19 cellular contexts compared by ENCODE assay signal in the genomic region with DNA sequence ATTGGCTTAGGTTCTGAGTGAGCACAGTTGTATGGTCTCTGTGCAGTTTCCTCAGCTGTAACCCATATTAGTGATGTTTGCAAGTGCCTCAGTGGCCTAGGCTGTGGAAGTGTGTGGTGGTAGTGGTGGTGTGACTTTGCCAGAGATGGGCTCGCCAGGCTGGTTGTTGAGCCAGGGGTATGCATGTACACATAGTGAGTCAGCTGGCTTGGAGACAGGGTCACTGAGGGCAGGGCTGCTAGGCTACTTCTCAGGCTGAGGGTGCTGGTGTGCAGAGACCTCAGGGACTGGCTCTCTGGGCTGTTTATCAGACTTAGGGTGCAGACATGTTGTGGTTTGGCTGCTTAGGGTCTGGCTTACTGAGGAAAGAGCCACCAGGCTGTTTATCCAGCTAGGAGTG. TPM values are rescaled to one million over a fixed set of nuclear protein-coding genes. Genes with fewer than 3 reads are reported as not detected.
DNase-seq lines count a peak whose midpoint lies in the region; ATAC-seq and TF ChIP-seq lines count a peak whose summit lies in the region.
"Had no signal": no experiment of that assay in that cellular context is flagged by ENCODE, and none has a peak within 500 bp of the region (broad histone marks: within the 10 kb centered on the region; RNA-seq: fewer than 3 reads in every experiment).

No MANE protein-coding gene starts in this region.

- H3K4ac ChIP-seq in mesendoderm (ENCODE audit: low read depth, low read length) = no peak overlapping the region

- H3K4me2 ChIP-seq in mesendoderm (ENCODE audit: low read length) (no peak overlapping the region), Karpas-422 (ENCODE audit: low read depth, low read length, poor library complexity, severe bottlenecking) (no peak overlapping the region)
- H3K4me2 ChIP-seq: BLaER1 had no signal

- H3K4me1 ChIP-seq in breast epithelium (no peaks in the 10 kb centered on the region), endodermal cell (ENCODE audit: control insufficient read depth, insufficient read depth, low read length) (peaks cover 9% of the 10 kb centered on the region), mesendoderm (ENCODE audit: control insufficient read depth, low read depth, low read length) (peaks cover 8% of the 10 kb centered on the region), Karpas-422 (ENCODE audit: low read length) (no peaks in the 10 kb centered on the region)
- H3K4me1 ChIP-seq: BLaER1 had no signal

- no peaks in the 10 kb centered on the region for H3K27me3 ChIP-seq in breast epithelium
- H3K27me3 ChIP-seq in endodermal cell (ENCODE audit: control insufficient read depth, insufficient read depth, low read length, poor library complexity, severe bottlenecking) = no peaks in the 10 kb centered on the region
- no peaks in the 10 kb centered on the region for H3K27me3 ChIP-seq in mesendoderm (ENCODE audit: insufficient read depth, low read length, poor library complexity)
- H3K27me3 ChIP-seq in Karpas-422 (ENCODE audit: low read length) = no peaks in the 10 kb centered on the region
- H3K27me3 ChIP-seq: BLaER1 had no signal

- H2BK15ac ChIP-seq in mesendoderm (replicated peaks; ENCODE audit: low read depth) = no peak overlapping the region

- no peak overlapping the region for H3K9ac ChIP-seq in endodermal cell (ENCODE audit: extremely low read depth, low read length, poor library complexity, severe bottlenecking)
- no peak overlapping the region for H3K9ac ChIP-seq in mesendoderm (ENCODE audit: low read length)
- no peak overlapping the region for H3K9ac ChIP-seq in Karpas-422 (ENCODE audit: low read length)
- H3K9ac ChIP-seq: BLaER1 had no signal

- peak overlapping the region; percentile 30 for H3K56ac ChIP-seq in mesendoderm (ENCODE audit: low read length)

- no peak overlapping the region for H2AFZ ChIP-seq in Karpas-422 (ENCODE audit: low read length)

- H4K5ac ChIP-seq in mesendoderm (ENCODE audit: low read length) = no peak overlapping the region

- H3K4me3 ChIP-seq in breast epithelium (no peak overlapping the region), endodermal cell (ENCODE audit: low read length) (no peak overlapping the region), mesendoderm (ENCODE audit: low read length) (no peak overlapping the region), Karpas-422 (ENCODE audit: low read length) (no peak overlapping the region)
- H3K4me3 ChIP-seq: BLaER1 had no signal

- POLR2A ChIA-PET in MCF 10A (lab: Yijun Ruan, JAX) = interaction anchor here (0.6 kb wide), 1 partner anchor 325 kb away, joined by 5 read pairs; no protein-coding TSS in a partner anchor

- H4K20me1 ChIP-seq in Karpas-422 (ENCODE audit: insufficient read depth, low read depth, low read length) = no peaks in the 10 kb centered on the region
- H4K20me1 ChIP-seq: BLaER1 had no signal

- peaks cover 6% of the 10 kb centered on the region for H3K79me1 ChIP-seq in mesendoderm (ENCODE audit: low read length)

- intact Hi-C loops in MCF 10A (cut with micrococcal nuclease) (no loop called here), breast epithelium (cut with DNase I; ENCODE audit: low total_unique reads) (no loop called here)

- ATAC-seq in stimulated activated naive CD8-positive, alpha-beta T cell treated with anti-CD3 and anti-CD28 coated beads, Interleukin-15, amount 100 ng/mL, for 72 hours = no peak
- ATAC-seq: CD8-positive, alpha-beta T cell; HCT116 had no signal

- no peak overlapping the region for H2BK120ac ChIP-seq in mesendoderm (ENCODE audit: low read depth, low read length)

- H3K9me3 Mint-ChIP-seq in MCF 10A (ENCODE audit: unreplicated experiment) (no peaks in the 10 kb centered on the region), endodermal cell (peaks cover 5% of the 10 kb centered on the region)
- no peaks in the 10 kb centered on the region for H3K9me3 Mint-ChIP-seq in stimulated activated naive CD8-positive, alpha-beta T cell treated with anti-CD3 and anti-CD28 coated beads, Interleukin-15, amount 100 ng/mL, for 72 hours
- H3K9me3 Mint-ChIP-seq: CD8-positive, alpha-beta T cell had no signal

- H3K36me3 ChIP-seq in breast epithelium = no peaks in the 10 kb centered on the region
- H3K36me3 ChIP-seq in endodermal cell (ENCODE audit: control insufficient read depth, insufficient read depth, low read length) = no peaks in the 10 kb centered on the region
- no peaks in the 10 kb centered on the region for H3K36me3 ChIP-seq in mesendoderm (ENCODE audit: control insufficient read depth, insufficient read depth, low read length)
- H3K36me3 ChIP-seq in Karpas-422 (ENCODE audit: insufficient read depth, low read length) = no peaks in the 10 kb centered on the region

- H3K27me3 Mint-ChIP-seq in MCF 10A (ENCODE audit: insufficient read depth, unreplicated experiment) (no peaks in the 10 kb centered on the region), endodermal cell (ENCODE audit: insufficient read depth) (peaks cover 3% of the 10 kb centered on the region)
- no peaks in the 10 kb centered on the region for H3K27me3 Mint-ChIP-seq in stimulated activated naive CD8-positive, alpha-beta T cell treated with anti-CD3 and anti-CD28 coated beads, Interleukin-15, amount 100 ng/mL, for 72 hours

- H3K4me3 Mint-ChIP-seq in MCF 10A (ENCODE audit: unreplicated experiment) (no peak overlapping the region), endodermal cell (no peak overlapping the region)
- no peak overlapping the region for H3K4me3 Mint-ChIP-seq in stimulated activated naive CD8-positive, alpha-beta T cell treated with anti-CD3 and anti-CD28 coated beads, Interleukin-15, amount 100 ng/mL, for 72 hours
- H3K4me3 Mint-ChIP-seq: CD8-positive, alpha-beta T cell had no signal

- H3K18ac ChIP-seq in mesendoderm (ENCODE audit: low read length) = no peak overlapping the region

- DNase-seq in MCF 10A (ENCODE audit: unreplicated experiment) = peak; percentile 17
- no peak for DNase-seq in breast epithelium (ENCODE audit: low spot score in 2 of 2)
- DNase-seq in endodermal cell = no peak
- no peak for DNase-seq in mesendoderm
- DNase-seq in stimulated activated naive CD8-positive, alpha-beta T cell treated with anti-CD3 and anti-CD28 coated beads, Interleukin-15, amount 100 ng/mL, for 72 hours = no peak
- DNase-seq in putamen (ENCODE audit: low spot score) = no peak
- no peak for DNase-seq in LoVo (ENCODE audit: low spot score)
- DNase-seq in Karpas-422 = no peak
- DNase-seq: 8988T; CD8-positive, alpha-beta T cell; DMS79; IMR-90; Kasumi-1; NCI-H1417; NCI-H1930; NCI-H446 treated with DMSO at 0.1 percent for 48 hours had no signal

- H3K23ac ChIP-seq in mesendoderm (ENCODE audit: low read length) = peak overlapping the region; percentile 4

- H3K4me1 Mint-ChIP-seq in MCF 10A (ENCODE audit: insufficient read depth, unreplicated experiment) (peaks cover 9% of the 10 kb centered on the region), endodermal cell (peaks cover 33% of the 10 kb centered on the region)
- H3K4me1 Mint-ChIP-seq in stimulated activated naive CD8-positive, alpha-beta T cell treated with anti-CD3 and anti-CD28 coated beads, Interleukin-15, amount 100 ng/mL, for 72 hours = peaks cover 13% of the 10 kb centered on the region

- H3K27ac Mint-ChIP-seq in MCF 10A (ENCODE audit: low read depth, unreplicated experiment) = no peak overlapping the region
- H3K27ac Mint-ChIP-seq in endodermal cell = peak overlapping the region; percentile 67
- H3K27ac Mint-ChIP-seq in stimulated activated naive CD8-positive, alpha-beta T cell treated with anti-CD3 and anti-CD28 coated beads, Interleukin-15, amount 100 ng/mL, for 72 hours = no peak overlapping the region
- H3K27ac Mint-ChIP-seq: CD8-positive, alpha-beta T cell had no signal

- H2BK5ac ChIP-seq in mesendoderm (ENCODE audit: low read length) = no peak overlapping the region

- CTCF ChIA-PET in MCF 10A (lab: Yijun Ruan, JAX) = interaction anchor here (0.5 to 1.5 kb wide), 4 partner anchors 113 to 443 kb away, joined by 3 to 5 read pairs (median 4); no protein-coding TSS in a partner anchor

- BruUV-seq in MCF 10A (replicated peaks; lab: Mats Ljungman, UMichigan) = no TSS peak

- 94% methylated on average over 1 of the region's 1 CpG; no CpG with 5 or more reads in 1 of the 2 experiments for WGBS in endodermal cell (ENCODE audit: insufficient coverage in 1 of 2, insufficient read length in 1 of 2), 2 experiments
- WGBS in mesendoderm (ENCODE audit: extremely low coverage, insufficient coverage, low lambda C conversion rate) = no CpG with 5 or more reads among the region's 1 CpG

- H3K36me3 Mint-ChIP-seq in MCF 10A (ENCODE audit: insufficient read depth, unreplicated experiment) (no peaks in the 10 kb centered on the region), endodermal cell (ENCODE audit: low read depth) (peaks cover 9% of the 10 kb centered on the region)

- H3K9me2 ChIP-seq in Karpas-422 (replicated peaks; ENCODE audit: insufficient read depth, low read length) = no peaks in the 10 kb centered on the region

- TF ChIP-seq CTCF in MCF 10A (IDR thresholded peaks at IDR 0.05; ENCODE audit: unreplicated experiment) (no peak), breast epithelium (IDR thresholded peaks at IDR 0.05) (no peak), endodermal cell (conservative IDR thresholded peaks at IDR 0.05) (no peak)

- H4K8ac ChIP-seq in mesendoderm (ENCODE audit: low read depth, low read length) = no peak overlapping the region

- H2AK5ac ChIP-seq in mesendoderm (ENCODE audit: low read length) = peak overlapping the region; percentile 3

- H3K79me2 ChIP-seq in mesendoderm (ENCODE audit: control insufficient read depth, insufficient read depth, low read length) (no peaks in the 10 kb centered on the region), Karpas-422 (ENCODE audit: low read length) (no peaks in the 10 kb centered on the region)

- H3K9me3 ChIP-seq in breast epithelium = no peaks in the 10 kb centered on the region
- peaks cover 8% of the 10 kb centered on the region for H3K9me3 ChIP-seq in endodermal cell (ENCODE audit: control insufficient read depth, low read length)
- no peaks in the 10 kb centered on the region for H3K9me3 ChIP-seq in Karpas-422 (ENCODE audit: low read length)
- H3K9me3 ChIP-seq: BLaER1 had no signal

- H3K27ac ChIP-seq in breast epithelium (no peak overlapping the region), endodermal cell (ENCODE audit: low read depth, low read length) (no peak overlapping the region), mesendoderm (ENCODE audit: low read depth, low read length) (no peak overlapping the region), Karpas-422 (ENCODE audit: low read length) (no peak overlapping the region)
- H3K27ac ChIP-seq: BLaER1 had no signal

- TF ChIP-seq POLR2A in breast epithelium (IDR thresholded peaks at IDR 0.05) = no peak

RNA-seq across cellular contexts. Expression of gene APLF, which starts 14.9 kb away (rescaled TPM):
- 4.0 TPM in 2 replicates for total RNA-seq in MCF 10A (2022)
- total RNA-seq in breast epithelium = 10 to 100 TPM in 2 of 3 donors, 1 to 10 TPM in 1; 8.5 to 14.5 (median 13.4) TPM
- 1 to 10 TPM; 8.7 to 9.7 TPM for total RNA-seq in endodermal cell
- 3.6 TPM for polyA plus RNA-seq in endodermal cell (2013, experiment 1 of 2)
- 3.9 TPM for polyA plus RNA-seq in endodermal cell (2013, experiment 2 of 2)
- polyA plus RNA-seq in mesendoderm (2013, experiment 1 of 2) = 2.0 TPM
- polyA plus RNA-seq in mesendoderm (2013, experiment 2 of 2) = 2.0 TPM
- 2.5 and 5.3 TPM in 2 replicates for total RNA-seq in Karpas-422 (2014; rRNA removed; shearing (Covaris generic); ENCODE audit: low replicate concordance)

RNA-seq across cellular contexts. Expression of gene FBXO48, which starts 15.2 kb away (rescaled TPM):
- total RNA-seq in MCF 10A (2022) (1.7 and 2.1 TPM in 2 replicates), breast epithelium (1 to 10 TPM in 2 of 3 donors, under 1 TPM in 1; 0.98 to 1.6 (median 1.1) TPM), endodermal cell (1 to 10 TPM; 1.3 to 1.5 TPM)
- 2.2 TPM for polyA plus RNA-seq in endodermal cell (2013, experiment 1 of 2)
- polyA plus RNA-seq in endodermal cell (2013, experiment 2 of 2) = 2.1 TPM
- polyA plus RNA-seq in mesendoderm (2013, experiment 1 of 2) = 0.55 TPM
- polyA plus RNA-seq in mesendoderm (2013, experiment 2 of 2) = 0.45 TPM
- 0.61 and 1.7 TPM in 2 replicates for total RNA-seq in Karpas-422 (2014; rRNA removed; shearing (Covaris generic); ENCODE audit: low replicate concordance)
- total RNA-seq: G401 had no signal
